Comparison of ENCODE assay signal across 13 cellular contexts in genomic region chr11:102580185-102580951, GRCh38. TPM values are rescaled to one million over a fixed set of nuclear protein-coding genes. Genes with fewer than 3 reads are reported as not detected.
A peak's percentile ranks its signal among the peaks of the same experiment; 100 is the strongest.
DNase-seq lines count a peak whose midpoint lies in the region; ATAC-seq and TF ChIP-seq lines count a peak whose summit lies in the region.
"Had no signal": no experiment of that assay in that cellular context is flagged by ENCODE, and none has a peak within 500 bp of the region (broad histone marks: within the 10 kb centered on the region; RNA-seq: fewer than 3 reads in every experiment).

No MANE protein-coding gene starts in this region.

- peaks cover 20% of the 10 kb centered on the region for H3K4me1 ChIP-seq in CD8-positive, alpha-beta T cell (ENCODE audit: insufficient read depth, low read length)
- H3K4me1 ChIP-seq: HAP-1, sigmoid colon had no signal

- H3K27me3 Mint-ChIP-seq in CD8-positive, alpha-beta T cell (ENCODE audit: low read depth) = no peaks in the 10 kb centered on the region
- H3K27me3 Mint-ChIP-seq in activated T-helper 2 cell treated with anti-CD3 and anti-CD28 coated beads, Interferon-gamma antibody, Interleukin-2, Interleukin-4, amounts not matched to agents 10 μg/mL and 5 μg/mL and 100 μg/mL, durations not matched to agents 14 hours and 24 hours and 36 hours (ENCODE audit: low read depth) = no peaks in the 10 kb centered on the region

- DNase-seq in CD8-positive, alpha-beta T cell = no peak
- DNase-seq in activated T-helper 2 cell treated with anti-CD3 and anti-CD28 coated beads, Interferon-gamma antibody, Interleukin-2, Interleukin-4, amounts not matched to agents 10 μg/mL and 5 μg/mL and 100 μg/mL, durations not matched to agents 14 hours and 24 hours and 36 hours (ENCODE audit: low spot score) = no peak
- DNase-seq in GM20000 (ENCODE audit: low spot score) = no peak
- DNase-seq in NCI-H1417 (lab: John Stamatoyannopoulos, UW) = no peak
- no peak for DNase-seq in cerebellar cortex (ENCODE audit: low spot score)
- DNase-seq in NCI-H345 treated with DMSO at 0.1 percent for 48 hours (lab: John Stamatoyannopoulos, UW; ENCODE audit: unreplicated experiment) = no peak
- DNase-seq: C1 segment of cervical spinal cord, NCI-H526 treated with DMSO at 0.1 percent for 48 hours, sigmoid colon had no signal

- peak overlapping the region; percentile 38 for H3K27ac Mint-ChIP-seq in CD8-positive, alpha-beta T cell
- H3K27ac Mint-ChIP-seq in activated T-helper 2 cell treated with anti-CD3 and anti-CD28 coated beads, Interferon-gamma antibody, Interleukin-2, Interleukin-4, amounts not matched to agents 10 μg/mL and 5 μg/mL and 100 μg/mL, durations not matched to agents 14 hours and 24 hours and 36 hours = peak overlapping the region; percentile 74

- POLR2A ChIA-PET in CD8-positive, alpha-beta T cell (lab: Charles Lee) = no interaction called here

- no peaks in the 10 kb centered on the region for H3K9me3 ChIP-seq in CD8-positive, alpha-beta T cell (ENCODE audit: low read length)
- H3K9me3 ChIP-seq: HAP-1, sigmoid colon had no signal

- H3K27ac ChIP-seq in CD8-positive, alpha-beta T cell (ENCODE audit: low read depth, low read length) = no peak overlapping the region
- H3K27ac ChIP-seq: sigmoid colon had no signal

- CTCF ChIA-PET in CD8-positive, alpha-beta T cell (lab: Charles Lee) = interaction anchor here (1.5 kb wide), 1 partner anchor 13 kb away, joined by 3 read pairs; no protein-coding TSS in a partner anchor

- H3K9me3 Mint-ChIP-seq in CD8-positive, alpha-beta T cell = peaks cover 4% of the 10 kb centered on the region
- H3K9me3 Mint-ChIP-seq in activated T-helper 2 cell treated with anti-CD3 and anti-CD28 coated beads, Interferon-gamma antibody, Interleukin-2, Interleukin-4, amounts not matched to agents 10 μg/mL and 5 μg/mL and 100 μg/mL, durations not matched to agents 14 hours and 24 hours and 36 hours = peaks cover 23% of the 10 kb centered on the region

- no peaks in the 10 kb centered on the region for H3K27me3 ChIP-seq in CD8-positive, alpha-beta T cell (ENCODE audit: insufficient read depth, low read length)
- H3K27me3 ChIP-seq: sigmoid colon had no signal

- TF ChIP-seq CTCF in CD8-positive, alpha-beta T cell (IDR thresholded peaks at IDR 0.05) = no peak
- TF ChIP-seq CTCF in GM20000 (IDR thresholded peaks at IDR 0.05; ENCODE audit: extremely low read depth, missing control alignments) = no peak

- no peaks in the 10 kb centered on the region for H3K36me3 ChIP-seq in CD8-positive, alpha-beta T cell (ENCODE audit: insufficient read depth, low read length)
- H3K36me3 ChIP-seq: HAP-1, sigmoid colon had no signal

- no peak overlapping the region for H3K4me3 ChIP-seq in CD8-positive, alpha-beta T cell (ENCODE audit: low read depth, low read length)
- H3K4me3 ChIP-seq: HAP-1, sigmoid colon had no signal

- no peak overlapping the region for H3K4me3 Mint-ChIP-seq in CD8-positive, alpha-beta T cell
- H3K4me3 Mint-ChIP-seq in activated T-helper 2 cell treated with anti-CD3 and anti-CD28 coated beads, Interferon-gamma antibody, Interleukin-2, Interleukin-4, amounts not matched to agents 10 μg/mL and 5 μg/mL and 100 μg/mL, durations not matched to agents 14 hours and 24 hours and 36 hours (ENCODE audit: low read depth) = no peak overlapping the region

- no peaks in the 10 kb centered on the region for H3K36me3 Mint-ChIP-seq in CD8-positive, alpha-beta T cell
- peaks cover 3% of the 10 kb centered on the region for H3K36me3 Mint-ChIP-seq in activated T-helper 2 cell treated with anti-CD3 and anti-CD28 coated beads, Interferon-gamma antibody, Interleukin-2, Interleukin-4, amounts not matched to agents 10 μg/mL and 5 μg/mL and 100 μg/mL, durations not matched to agents 14 hours and 24 hours and 36 hours (ENCODE audit: low read depth)

- intact Hi-C loops in CD8-positive, alpha-beta T cell (cut with DNase I, micrococcal nuclease) = no loop called here
- intact Hi-C loops in activated T-helper 2 cell treated with anti-CD3 and anti-CD28 coated beads, Interferon-gamma antibody, Interleukin-2, Interleukin-4, amounts not matched to agents 10 μg/mL and 5 μg/mL and 100 μg/mL, durations not matched to agents 14 hours and 24 hours and 36 hours (cut with micrococcal nuclease) = loop anchor here (1.0 kb wide), 1 partner anchor 9 kb away; no protein-coding TSS in a partner anchor

- H3K4me1 Mint-ChIP-seq in CD8-positive, alpha-beta T cell (ENCODE audit: low read depth) = peaks cover 24% of the 10 kb centered on the region
- H3K4me1 Mint-ChIP-seq in activated T-helper 2 cell treated with anti-CD3 and anti-CD28 coated beads, Interferon-gamma antibody, Interleukin-2, Interleukin-4, amounts not matched to agents 10 μg/mL and 5 μg/mL and 100 μg/mL, durations not matched to agents 14 hours and 24 hours and 36 hours (ENCODE audit: low read depth) = peaks cover 45% of the 10 kb centered on the region

- no peak for ATAC-seq in CD8-positive, alpha-beta T cell
- ATAC-seq in GM18907 (IDR thresholded peaks at IDR 0.05; ENCODE audit: unreplicated experiment) (peak; percentile 59), HG02870 (IDR thresholded peaks at IDR 0.05; ENCODE audit: unreplicated experiment) (peak; percentile 41)

RNA-seq across cellular contexts. Expression of gene MMP20, which starts 44.8 kb away (rescaled TPM):
- not detected for total RNA-seq in CD8-positive, alpha-beta T cell
- total RNA-seq in activated T-helper 2 cell treated with anti-CD3 and anti-CD28 coated beads, Interferon-gamma antibody, Interleukin-2, Interleukin-4, amounts not matched to agents 10 μg/mL and 5 μg/mL and 100 μg/mL, durations not matched to agents 14 hours and 24 hours and 36 hours = not detected in 2 replicates
- total RNA-seq: dermis microvascular lymphatic vessel endothelial cell, sigmoid colon had no signal

RNA-seq across cellular contexts. Expression of gene MMP7, which starts 49.8 kb away (rescaled TPM):
- total RNA-seq in CD8-positive, alpha-beta T cell = not detected
- total RNA-seq in activated T-helper 2 cell treated with anti-CD3 and anti-CD28 coated beads, Interferon-gamma antibody, Interleukin-2, Interleukin-4, amounts not matched to agents 10 μg/mL and 5 μg/mL and 100 μg/mL, durations not matched to agents 14 hours and 24 hours and 36 hours = not detected in 2 replicates
- total RNA-seq: sigmoid colon had no signal
